ENCODE assay signal across 14 cellular contexts in genomic region chr3:43298292-43298691, GRCh38. TPM values are rescaled to one million over a fixed set of nuclear protein-coding genes. Genes with fewer than 3 reads are reported as not detected.
DNase-seq lines count a peak whose midpoint lies in the region; ATAC-seq and TF ChIP-seq lines count a peak whose summit lies in the region.
"Had no signal": no experiment of that assay in that cellular context is flagged by ENCODE, and none has a peak within 500 bp of the region (broad histone marks: within the 10 kb centered on the region; RNA-seq: fewer than 3 reads in every experiment).

No MANE protein-coding gene starts in this region.

- intact Hi-C loops in CD14-positive monocyte (cut with micrococcal nuclease) (no loop called here), Calu3 (cut with micrococcal nuclease; ENCODE audit: unreplicated experiment) (loop anchor here (10.0 kb wide), 1 partner anchor 207 kb away; no protein-coding TSS in a partner anchor)

- peaks cover 18% of the 10 kb centered on the region in 2 donors for H3K36me3 Mint-ChIP-seq in CD14-positive monocyte
- H3K36me3 Mint-ChIP-seq in central memory CD8-positive, alpha-beta T cell (ENCODE audit: insufficient read depth) = peaks cover 19% of the 10 kb centered on the region
- peaks cover 2% of the 10 kb centered on the region for H3K36me3 Mint-ChIP-seq in natural killer cell treated with Interleukin-12 subunit alpha and Interleukin-12 subunit beta and Interleukin-15 and Interleukin-18, amount 100 ng/mL, for 72 hours
- H3K36me3 Mint-ChIP-seq in Calu3 (ENCODE audit: insufficient read depth, unreplicated experiment) = no peaks in the 10 kb centered on the region

- DNase-seq in CD14-positive monocyte (ENCODE audit: low spot score) (no peak), G401 (ENCODE audit: low spot score) (peak; percentile 68), mesendoderm (no peak), Calu3 (no peak)
- no peak for DNase-seq in central memory CD8-positive, alpha-beta T cell (ENCODE audit: low spot score in 2 of 2)
- no peak for DNase-seq in natural killer cell treated with Interleukin-12 subunit alpha and Interleukin-12 subunit beta and Interleukin-15 and Interleukin-18, amount 100 ng/mL, for 72 hours (ENCODE audit: low spot score)
- no peak for DNase-seq in stimulated activated CD8-positive, alpha-beta memory T cell treated with anti-CD3 and anti-CD28 coated beads, Interleukin-4, amount 100 ng/mL, for 48 hours
- DNase-seq: activated CD4-positive, alpha-beta T cell treated with anti-CD3 and anti-CD28 coated beads for 1 hour; hypothalamus; NCI-H2227 treated with DMSO at 0.1 percent for 48 hours; ovary had no signal

- no TSS peak for BruUV-seq in Calu3 (replicated peaks; lab: Mats Ljungman, UMichigan)

- H3K4ac ChIP-seq in mesendoderm (ENCODE audit: low read depth, low read length) = no peak overlapping the region

- no peak overlapping the region for H4K5ac ChIP-seq in mesendoderm (ENCODE audit: low read length)

- H3K79me1 ChIP-seq in mesendoderm (ENCODE audit: low read length) = peaks cover 6% of the 10 kb centered on the region

- no peak overlapping the region for H3K56ac ChIP-seq in mesendoderm (ENCODE audit: low read length)

- no peak for ATAC-seq in central memory CD8-positive, alpha-beta T cell (replicated peaks; ENCODE audit: extremely low read depth, poor library complexity, severe bottlenecking)
- no peak for ATAC-seq in natural killer cell treated with Interleukin-12 subunit alpha and Interleukin-12 subunit beta and Interleukin-15 and Interleukin-18, amount 100 ng/mL, for 72 hours

- H3K4me3 ChIP-seq in mesendoderm (ENCODE audit: low read length) = no peak overlapping the region
- H3K4me3 ChIP-seq: BLaER1, lung, ovary, SK-N-MC had no signal

- H3K18ac ChIP-seq in mesendoderm (ENCODE audit: low read length) = no peak overlapping the region

- H3K4me1 ChIP-seq in mesendoderm (ENCODE audit: control insufficient read depth, low read depth, low read length) = no peaks in the 10 kb centered on the region

- H4K8ac ChIP-seq in mesendoderm (ENCODE audit: low read depth, low read length) = no peak overlapping the region

- H3K27me3 Mint-ChIP-seq in CD14-positive monocyte (ENCODE audit: low read depth in 3 of 3) (no peaks in the 10 kb centered on the region), Calu3 (ENCODE audit: unreplicated experiment) (no peaks in the 10 kb centered on the region)
- no peaks in the 10 kb centered on the region for H3K27me3 Mint-ChIP-seq in central memory CD8-positive, alpha-beta T cell
- no peaks in the 10 kb centered on the region for H3K27me3 Mint-ChIP-seq in natural killer cell treated with Interleukin-12 subunit alpha and Interleukin-12 subunit beta and Interleukin-15 and Interleukin-18, amount 100 ng/mL, for 72 hours

- H3K27ac ChIP-seq in mesendoderm (ENCODE audit: low read depth, low read length) = no peak overlapping the region
- H3K27ac ChIP-seq: BLaER1, ovary, SK-N-MC had no signal

- H3K4me3 Mint-ChIP-seq in CD14-positive monocyte (peak overlapping the region in 1 of 2 donors; percentile 5), Calu3 (ENCODE audit: low read depth, unreplicated experiment) (no peak overlapping the region)
- H3K4me3 Mint-ChIP-seq in central memory CD8-positive, alpha-beta T cell = peak overlapping the region; percentile 58
- H3K4me3 Mint-ChIP-seq in natural killer cell treated with Interleukin-12 subunit alpha and Interleukin-12 subunit beta and Interleukin-15 and Interleukin-18, amount 100 ng/mL, for 72 hours = peak overlapping the region; percentile 60

- CTCF ChIA-PET in Calu3 (lab: Charles Lee) = no interaction called here

- no peak overlapping the region for H3K9ac ChIP-seq in mesendoderm (ENCODE audit: low read length)
- H3K9ac ChIP-seq: BLaER1 had no signal

- no peak overlapping the region for H2BK5ac ChIP-seq in mesendoderm (ENCODE audit: low read length)

- in situ Hi-C loops in G401 (cut with HindIII; ENCODE audit: low sequenced_read_pairs) = no loop called here

- no peak overlapping the region for H2AK5ac ChIP-seq in mesendoderm (ENCODE audit: low read length)

- no CpG with 5 or more reads among the region's 2 CpGs for WGBS in mesendoderm (ENCODE audit: extremely low coverage, insufficient coverage, low lambda C conversion rate)

- peaks cover 59% of the 10 kb centered on the region for H3K4me1 Mint-ChIP-seq in CD14-positive monocyte
- peaks cover 49% of the 10 kb centered on the region for H3K4me1 Mint-ChIP-seq in central memory CD8-positive, alpha-beta T cell
- peaks cover 40 to 61% of the 10 kb centered on the region in 2 donors for H3K4me1 Mint-ChIP-seq in natural killer cell treated with Interleukin-12 subunit alpha and Interleukin-12 subunit beta and Interleukin-15 and Interleukin-18, amount 100 ng/mL, for 72 hours (ENCODE audit: low read depth in 2 of 2)
- peaks cover 9% of the 10 kb centered on the region for H3K4me1 Mint-ChIP-seq in Calu3 (ENCODE audit: low read depth, unreplicated experiment)

- H3K4me2 ChIP-seq in mesendoderm (ENCODE audit: low read length) = no peak overlapping the region
- H3K4me2 ChIP-seq: BLaER1 had no signal

- TF ChIP-seq CTCF in CD14-positive monocyte (IDR thresholded peaks at IDR 0.05) (no peak), Calu3 (IDR thresholded peaks at IDR 0.05; ENCODE audit: unreplicated experiment) (no peak)

- H3K79me2 ChIP-seq in mesendoderm (ENCODE audit: control insufficient read depth, insufficient read depth, low read length) = peaks cover 9% of the 10 kb centered on the region

- H2BK15ac ChIP-seq in mesendoderm (replicated peaks; ENCODE audit: low read depth) = no peak overlapping the region

- H3K27ac Mint-ChIP-seq in CD14-positive monocyte = peak overlapping the region in 6 of 7 donors; percentile 13 to 85 (median 66)
- H3K27ac Mint-ChIP-seq in central memory CD8-positive, alpha-beta T cell (ENCODE audit: low read depth) = peak overlapping the region; percentile 56
- H3K27ac Mint-ChIP-seq in natural killer cell treated with Interleukin-12 subunit alpha and Interleukin-12 subunit beta and Interleukin-15 and Interleukin-18, amount 100 ng/mL, for 72 hours = peak overlapping the region; percentile 79 to 90
- H3K27ac Mint-ChIP-seq in Calu3 (ENCODE audit: unreplicated experiment) = no peak overlapping the region

- H2BK120ac ChIP-seq in mesendoderm (ENCODE audit: low read depth, low read length) = no peak overlapping the region

- H3K27me3 ChIP-seq in mesendoderm (ENCODE audit: insufficient read depth, low read length, poor library complexity) = no peaks in the 10 kb centered on the region
- H3K27me3 ChIP-seq: BLaER1, ovary had no signal

- H3K36me3 ChIP-seq in mesendoderm (ENCODE audit: control insufficient read depth, insufficient read depth, low read length) = no peaks in the 10 kb centered on the region
- H3K36me3 ChIP-seq: ovary had no signal

- no peaks in the 10 kb centered on the region for H3K9me3 Mint-ChIP-seq in CD14-positive monocyte
- no peaks in the 10 kb centered on the region for H3K9me3 Mint-ChIP-seq in central memory CD8-positive, alpha-beta T cell
- H3K9me3 Mint-ChIP-seq in natural killer cell treated with Interleukin-12 subunit alpha and Interleukin-12 subunit beta and Interleukin-15 and Interleukin-18, amount 100 ng/mL, for 72 hours = no peaks in the 10 kb centered on the region
- no peaks in the 10 kb centered on the region for H3K9me3 Mint-ChIP-seq in Calu3 (ENCODE audit: low read depth, unreplicated experiment)

- H3K23ac ChIP-seq in mesendoderm (ENCODE audit: low read length) = no peak overlapping the region

RNA-seq across cellular contexts. Expression of gene SNRK, which starts 12.0 kb away (rescaled TPM):
- 10 to 100 TPM; 12.8 to 19.7 TPM for polyA plus RNA-seq in CD14-positive monocyte
- 7.1 and 11.2 TPM in 2 replicates for total RNA-seq in G401 (2014; rRNA removed; shearing (Covaris generic))
- 10 to 100 TPM; 41.9 to 45.4 TPM for total RNA-seq in natural killer cell treated with Interleukin-12 subunit alpha and Interleukin-12 subunit beta and Interleukin-15 and Interleukin-18, amount 100 ng/mL, for 72 hours
- 4.5 TPM for polyA plus RNA-seq in mesendoderm (2013, experiment 1 of 2)
- polyA plus RNA-seq in mesendoderm (2013, experiment 2 of 2) = 4.4 TPM
- total RNA-seq in Calu3 (2022) = 21.0 and 21.8 TPM in 2 replicates
